Comparison of ENCODE assay signal across 2 cellular contexts in the genomic region with DNA sequence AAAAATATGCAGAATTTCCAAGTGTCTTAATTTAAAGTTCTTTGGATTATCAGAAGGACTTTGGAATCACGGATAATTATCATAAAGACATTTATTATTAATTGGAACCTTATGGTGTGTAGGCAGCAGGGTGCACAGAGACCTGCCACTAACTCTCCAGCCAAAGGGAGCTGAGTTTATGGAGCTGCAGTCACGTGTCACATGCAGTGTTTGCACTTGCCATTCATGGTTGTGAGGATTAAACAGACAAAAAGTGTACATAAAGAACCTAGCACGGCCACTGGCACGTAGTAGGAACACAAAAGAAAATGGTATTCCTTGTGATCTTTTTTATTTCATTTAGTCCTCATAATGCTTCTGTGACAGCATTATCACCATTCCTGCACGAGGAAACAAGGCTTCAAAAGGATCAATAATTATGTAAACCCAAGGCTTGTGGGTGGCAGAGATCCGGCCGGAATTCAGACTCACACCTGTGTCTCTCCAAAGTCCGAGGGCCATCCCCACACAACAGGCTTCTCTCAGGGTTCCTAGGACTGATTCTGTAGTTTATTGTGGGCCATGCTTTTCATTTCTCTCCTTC.
TF ChIP-seq lines count a peak whose summit lies in the region.

No MANE protein-coding gene starts in this region.

TF ChIP-seq in HepG2, 621 proteins besides CTCF, POLR2A, EP300 and RAD21 (continues in another document):
- TF ChIP-seq TEAD3 (CRISPR knock-in tag; optimal IDR thresholded peaks at IDR 0.05; ENCODE audit: borderline replicate concordance) (peak; percentile 23), DPF2 (CRISPR knock-in tag; IDR thresholded peaks at IDR 0.05; ENCODE audit: borderline replicate concordance, low read depth) (peak; percentile 42; the same call in 1 of the 2 replicates), ZKSCAN1 (IDR thresholded peaks at IDR 0.05; ENCODE audit: low read length) (peak; percentile 85), ELF3 (CRISPR knock-in tag; IDR thresholded peaks at IDR 0.05) (peak; percentile 37; the same call in 1 of the 2 replicates), ONECUT2 (CRISPR knock-in tag; IDR thresholded peaks at IDR 0.05) (peak; percentile 80), TBX2 (CRISPR knock-in tag; IDR thresholded peaks at IDR 0.05; ENCODE audit: borderline replicate concordance) (peak; percentile 27; the same call in 1 of the 2 replicates), ARNTL (CRISPR knock-in tag; IDR thresholded peaks at IDR 0.05) (peak; percentile 33; the same call in 1 of the 2 replicates), KDM5B (CRISPR knock-in tag; IDR thresholded peaks at IDR 0.05; ENCODE audit: borderline replicate concordance) (no peak), MXD4 (CRISPR knock-in tag; IDR thresholded peaks at IDR 0.05) (0 out of 2 replicates have a peak, but pooled peaks have one; percentile 45), ZNF235 (CRISPR knock-in tag; IDR thresholded peaks at IDR 0.05; ENCODE audit: borderline replicate concordance) (no peak), ZFP1 (CRISPR knock-in tag; IDR thresholded peaks at IDR 0.05) (no peak), SOX5 (CRISPR knock-in tag; IDR thresholded peaks at IDR 0.05; ENCODE audit: borderline replicate concordance) (peak; percentile 33; the same call in 1 of the 2 replicates), MED1 (CRISPR knock-in tag; IDR thresholded peaks at IDR 0.05) (0 out of 2 replicates have a peak, but pooled peaks have one; percentile 16), ZFYVE20 (CRISPR knock-in tag; IDR thresholded peaks at IDR 0.05; ENCODE audit: borderline replicate concordance, low read depth) (no peak), ZNF333 (CRISPR knock-in tag; IDR thresholded peaks at IDR 0.05; ENCODE audit: borderline replicate concordance) (no peak)
- TF ChIP-seq, protein P1, sequence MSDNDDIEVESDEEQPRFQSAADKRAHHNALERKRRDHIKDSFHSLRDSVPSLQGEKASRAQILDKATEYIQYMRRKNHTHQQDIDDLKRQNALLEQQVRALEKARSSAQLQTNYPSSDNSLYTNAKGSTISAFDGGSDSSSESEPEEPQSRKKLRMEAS (IDR thresholded peaks at IDR 0.05): peak; percentile 64
- TF ChIP-seq, protein P2, sequence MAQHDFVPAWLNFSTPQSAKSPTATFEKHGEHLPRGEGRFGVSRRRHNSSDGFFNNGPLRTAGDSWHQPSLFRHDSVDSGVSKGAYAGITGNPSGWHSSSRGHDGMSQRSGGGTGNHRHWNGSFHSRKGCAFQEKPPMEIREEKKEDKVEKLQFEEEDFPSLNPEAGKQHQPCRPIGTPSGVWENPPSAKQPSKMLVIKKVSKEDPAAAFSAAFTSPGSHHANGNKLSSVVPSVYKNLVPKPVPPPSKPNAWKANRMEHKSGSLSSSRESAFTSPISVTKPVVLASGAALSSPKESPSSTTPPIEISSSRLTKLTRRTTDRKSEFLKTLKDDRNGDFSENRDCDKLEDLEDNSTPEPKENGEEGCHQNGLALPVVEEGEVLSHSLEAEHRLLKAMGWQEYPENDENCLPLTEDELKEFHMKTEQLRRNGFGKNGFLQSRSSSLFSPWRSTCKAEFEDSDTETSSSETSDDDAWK (CRISPR knock-in tag; IDR thresholded peaks at IDR 0.05): no peak
- TF ChIP-seq, protein P3, sequence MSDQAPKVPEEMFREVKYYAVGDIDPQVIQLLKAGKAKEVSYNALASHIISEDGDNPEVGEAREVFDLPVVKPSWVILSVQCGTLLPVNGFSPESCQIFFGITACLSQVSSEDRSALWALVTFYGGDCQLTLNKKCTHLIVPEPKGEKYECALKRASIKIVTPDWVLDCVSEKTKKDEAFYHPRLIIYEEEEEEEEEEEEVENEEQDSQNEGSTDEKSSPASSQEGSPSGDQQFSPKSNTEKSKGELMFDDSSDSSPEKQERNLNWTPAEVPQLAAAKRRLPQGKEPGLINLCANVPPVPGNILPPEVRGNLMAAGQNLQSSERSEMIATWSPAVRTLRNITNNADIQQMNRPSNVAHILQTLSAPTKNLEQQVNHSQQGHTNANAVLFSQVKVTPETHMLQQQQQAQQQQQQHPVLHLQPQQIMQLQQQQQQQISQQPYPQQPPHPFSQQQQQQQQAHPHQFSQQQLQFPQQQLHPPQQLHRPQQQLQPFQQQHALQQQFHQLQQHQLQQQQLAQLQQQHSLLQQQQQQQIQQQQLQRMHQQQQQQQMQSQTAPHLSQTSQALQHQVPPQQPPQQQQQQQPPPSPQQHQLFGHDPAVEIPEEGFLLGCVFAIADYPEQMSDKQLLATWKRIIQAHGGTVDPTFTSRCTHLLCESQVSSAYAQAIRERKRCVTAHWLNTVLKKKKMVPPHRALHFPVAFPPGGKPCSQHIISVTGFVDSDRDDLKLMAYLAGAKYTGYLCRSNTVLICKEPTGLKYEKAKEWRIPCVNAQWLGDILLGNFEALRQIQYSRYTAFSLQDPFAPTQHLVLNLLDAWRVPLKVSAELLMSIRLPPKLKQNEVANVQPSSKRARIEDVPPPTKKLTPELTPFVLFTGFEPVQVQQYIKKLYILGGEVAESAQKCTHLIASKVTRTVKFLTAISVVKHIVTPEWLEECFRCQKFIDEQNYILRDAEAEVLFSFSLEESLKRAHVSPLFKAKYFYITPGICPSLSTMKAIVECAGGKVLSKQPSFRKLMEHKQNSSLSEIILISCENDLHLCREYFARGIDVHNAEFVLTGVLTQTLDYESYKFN (CRISPR knock-in tag; conservative IDR thresholded peaks at IDR 0.05): peak; percentile 62; the same call in 1 of the 2 replicates
- TF ChIP-seq, protein P4, sequence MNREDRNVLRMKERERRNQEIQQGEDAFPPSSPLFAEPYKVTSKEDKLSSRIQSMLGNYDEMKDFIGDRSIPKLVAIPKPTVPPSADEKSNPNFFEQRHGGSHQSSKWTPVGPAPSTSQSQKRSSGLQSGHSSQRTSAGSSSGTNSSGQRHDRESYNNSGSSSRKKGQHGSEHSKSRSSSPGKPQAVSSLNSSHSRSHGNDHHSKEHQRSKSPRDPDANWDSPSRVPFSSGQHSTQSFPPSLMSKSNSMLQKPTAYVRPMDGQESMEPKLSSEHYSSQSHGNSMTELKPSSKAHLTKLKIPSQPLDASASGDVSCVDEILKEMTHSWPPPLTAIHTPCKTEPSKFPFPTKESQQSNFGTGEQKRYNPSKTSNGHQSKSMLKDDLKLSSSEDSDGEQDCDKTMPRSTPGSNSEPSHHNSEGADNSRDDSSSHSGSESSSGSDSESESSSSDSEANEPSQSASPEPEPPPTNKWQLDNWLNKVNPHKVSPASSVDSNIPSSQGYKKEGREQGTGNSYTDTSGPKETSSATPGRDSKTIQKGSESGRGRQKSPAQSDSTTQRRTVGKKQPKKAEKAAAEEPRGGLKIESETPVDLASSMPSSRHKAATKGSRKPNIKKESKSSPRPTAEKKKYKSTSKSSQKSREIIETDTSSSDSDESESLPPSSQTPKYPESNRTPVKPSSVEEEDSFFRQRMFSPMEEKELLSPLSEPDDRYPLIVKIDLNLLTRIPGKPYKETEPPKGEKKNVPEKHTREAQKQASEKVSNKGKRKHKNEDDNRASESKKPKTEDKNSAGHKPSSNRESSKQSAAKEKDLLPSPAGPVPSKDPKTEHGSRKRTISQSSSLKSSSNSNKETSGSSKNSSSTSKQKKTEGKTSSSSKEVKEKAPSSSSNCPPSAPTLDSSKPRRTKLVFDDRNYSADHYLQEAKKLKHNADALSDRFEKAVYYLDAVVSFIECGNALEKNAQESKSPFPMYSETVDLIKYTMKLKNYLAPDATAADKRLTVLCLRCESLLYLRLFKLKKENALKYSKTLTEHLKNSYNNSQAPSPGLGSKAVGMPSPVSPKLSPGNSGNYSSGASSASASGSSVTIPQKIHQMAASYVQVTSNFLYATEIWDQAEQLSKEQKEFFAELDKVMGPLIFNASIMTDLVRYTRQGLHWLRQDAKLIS (CRISPR knock-in tag; IDR thresholded peaks at IDR 0.05): no peak

TF ChIP-seq in K562, 482 proteins besides CTCF, POLR2A, EP300 and RAD21:
- TF ChIP-seq NFATC3 (IDR thresholded peaks at IDR 0.05): no peak
- TF ChIP-seq, protein P5, sequence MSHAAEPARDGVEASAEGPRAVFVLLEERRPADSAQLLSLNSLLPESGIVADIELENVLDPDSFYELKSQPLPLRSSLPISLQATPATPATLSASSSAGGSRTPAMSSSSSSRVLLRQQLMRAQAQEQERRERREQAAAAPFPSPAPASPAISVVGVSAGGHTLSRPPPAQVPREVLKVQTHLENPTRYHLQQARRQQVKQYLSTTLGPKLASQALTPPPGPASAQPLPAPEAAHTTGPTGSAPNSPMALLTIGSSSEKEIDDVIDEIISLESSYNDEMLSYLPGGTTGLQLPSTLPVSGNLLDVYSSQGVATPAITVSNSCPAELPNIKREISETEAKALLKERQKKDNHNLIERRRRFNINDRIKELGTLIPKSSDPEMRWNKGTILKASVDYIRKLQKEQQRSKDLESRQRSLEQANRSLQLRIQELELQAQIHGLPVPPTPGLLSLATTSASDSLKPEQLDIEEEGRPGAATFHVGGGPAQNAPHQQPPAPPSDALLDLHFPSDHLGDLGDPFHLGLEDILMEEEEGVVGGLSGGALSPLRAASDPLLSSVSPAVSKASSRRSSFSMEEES (CRISPR knock-in tag; IDR thresholded peaks at IDR 0.05): 0 out of 2 replicates have a peak, but pooled peaks have one; percentile 15
